In genomic region chr16:84582958-84583516, GRCh38 we compare ENCODE assay signal across 12 cellular contexts. TPM values are rescaled to one million over a fixed set of nuclear protein-coding genes. Genes with fewer than 3 reads are reported as not detected.
A peak's percentile ranks its signal among the peaks of the same experiment; 100 is the strongest.
DNase-seq lines count a peak whose midpoint lies in the region; ATAC-seq, FAIRE-seq and TF ChIP-seq lines count a peak whose summit lies in the region.
"Had no signal": no experiment of that assay in that cellular context is flagged by ENCODE, and none has a peak within 500 bp of the region (broad histone marks: within the 10 kb centered on the region; RNA-seq: fewer than 3 reads in every experiment).

No MANE protein-coding gene starts in this region.

- H3K4me3 ChIP-seq in astrocyte (ENCODE audit: insufficient read depth, low read depth, low read length) (no peak overlapping the region), left lung (no peak overlapping the region)
- H3K4me3 ChIP-seq: Peyer's patch had no signal

- peak; percentile 73 for DNase-seq in 8988T
- DNase-seq in GM03348 (ENCODE audit: low spot score), result peak; percentile 89
- DNase-seq in astrocyte (ENCODE audit: low read depth), result peak; percentile 75
- DNase-seq in left lung, result no peak
- DNase-seq in NCI-H1417 (lab: John Stamatoyannopoulos, UW), result no peak
- no peak for DNase-seq in NCI-H345 treated with DMSO at 0.1 percent for 48 hours (lab: John Stamatoyannopoulos, UW; ENCODE audit: unreplicated experiment)
- DNase-seq in Right ventricle myocardium superior, result no peak
- no peak for DNase-seq in NOMO-1 treated with dmso at 0.1 percent for 144 hours (lab: John Stamatoyannopoulos, UW; ENCODE audit: unreplicated experiment)
- DNase-seq: activated naive CD4-positive, alpha-beta T cell treated with anti-CD3 and anti-CD28 coated beads, Interleukin-2, amount 50 U/mL, for 16 hours; Peyer's patch had no signal

- intact Hi-C loops in left lung (cut with DNase I), result no loop called here
- intact Hi-C loops in Right ventricle myocardium superior (cut with DNase I), result no loop called here

- no peaks in the 10 kb centered on the region for H3K27me3 Mint-ChIP-seq in astrocyte (ENCODE audit: low read depth, unreplicated experiment)

- ATAC-seq in left lung, result peak; percentile 70
- no peak for ATAC-seq in Right ventricle myocardium superior (ENCODE audit: poor library complexity)
- ATAC-seq: activated CD4-positive, CD25-positive, alpha-beta regulatory T cell treated with anti-CD3 and anti-CD28 coated beads, Interleukin-2, amount 50 U/mL, for 24 hours had no signal

- FAIRE-seq in astrocyte (lab: Jason Lieb, UNC), result no peak

- H3K9me3 Mint-ChIP-seq in astrocyte (ENCODE audit: unreplicated experiment), result no peaks in the 10 kb centered on the region

- peaks cover 18% of the 10 kb centered on the region for H3K4me1 ChIP-seq in astrocyte (ENCODE audit: insufficient read depth, low read length)
- H3K4me1 ChIP-seq in left lung, result peaks cover 0 to 21% of the 10 kb centered on the region in 2 donors
- H3K4me1 ChIP-seq: parathyroid adenoma had no signal

- peaks cover 80% of the 10 kb centered on the region for H3K79me2 ChIP-seq in astrocyte (ENCODE audit: insufficient read depth, low read length)
- H3K79me2 ChIP-seq: parathyroid adenoma had no signal

- H3K36me3 ChIP-seq in astrocyte (ENCODE audit: insufficient read depth, low read length) (peaks cover 5% of the 10 kb centered on the region), left lung (peaks cover 0 to 60% of the 10 kb centered on the region in 2 donors)
- H3K36me3 ChIP-seq: Peyer's patch had no signal

- H2AFZ ChIP-seq in astrocyte (ENCODE audit: low read depth, low read length), result no peak overlapping the region
- H2AFZ ChIP-seq: parathyroid adenoma had no signal

- H3K27ac ChIP-seq in astrocyte (ENCODE audit: low read depth, low read length) (peak overlapping the region; percentile 43), left lung (no peak overlapping the region)
- H3K27ac ChIP-seq: parathyroid adenoma, Peyer's patch had no signal

- no peak overlapping the region for H3K4me3 Mint-ChIP-seq in astrocyte (ENCODE audit: unreplicated experiment)

- H3K9me3 ChIP-seq in astrocyte (ENCODE audit: insufficient read depth, low read depth, low read length), result no peaks in the 10 kb centered on the region
- no peaks in the 10 kb centered on the region for H3K9me3 ChIP-seq in left lung
- H3K9me3 ChIP-seq: Peyer's patch had no signal

- peaks cover 15% of the 10 kb centered on the region for H3K4me1 Mint-ChIP-seq in astrocyte (ENCODE audit: low read depth, unreplicated experiment)

- peak overlapping the region; percentile 13 for H3K9ac ChIP-seq in astrocyte (ENCODE audit: low read length)
- H3K9ac ChIP-seq: parathyroid adenoma had no signal

- H3K36me3 Mint-ChIP-seq in astrocyte (ENCODE audit: low read depth, unreplicated experiment), result peaks cover 13% of the 10 kb centered on the region

- no peak for TF ChIP-seq CTCF in astrocyte (IDR thresholded peaks at IDR 0.05; ENCODE audit: insufficient read depth, low read depth, low read length)
- TF ChIP-seq CTCF in left lung (IDR thresholded peaks at IDR 0.05), result no peak

- no peaks in the 10 kb centered on the region for H3K27me3 ChIP-seq in astrocyte (ENCODE audit: insufficient read depth, low read length)
- H3K27me3 ChIP-seq in left lung, result no peaks in the 10 kb centered on the region
- H3K27me3 ChIP-seq: Peyer's patch had no signal

- H3K4me2 ChIP-seq in astrocyte (ENCODE audit: low read length), result peak overlapping the region; percentile 9

- H4K20me1 ChIP-seq in astrocyte (ENCODE audit: insufficient read depth, low read length), result peaks cover 86% of the 10 kb centered on the region

- H3K27ac Mint-ChIP-seq in astrocyte (ENCODE audit: unreplicated experiment), result peak overlapping the region; percentile 28

RNA-seq across cellular contexts. Expression of gene COTL1, which starts 34.8 kb away (rescaled TPM):
- 300 and 359 TPM in 2 replicates for total RNA-seq in astrocyte
- 100 to 1,000 TPM in 1 of 2 donors, 10 to 100 TPM in 1; 92.7 to 206 TPM for total RNA-seq in left lung
- total RNA-seq in Right ventricle myocardium superior, result 14.4 TPM

Comparison
In these comparisons a context has a peak if more than half of its experiments do, and no peak if none do; other contexts are left out.
1. DNase-seq: peak in 8988T (single experiment), GM03348 (single experiment) and astrocyte (single experiment); none in left lung (0 of 2), NCI-H1417 (0 of 3), NCI-H345 treated with DMSO at 0.1 percent for 48 hours (single experiment), Right ventricle myocardium superior (single experiment) and NOMO-1 treated with dmso at 0.1 percent for 144 hours (single experiment).